Comparison of ENCODE assay signal across 1 cellular context in the genomic region with DNA sequence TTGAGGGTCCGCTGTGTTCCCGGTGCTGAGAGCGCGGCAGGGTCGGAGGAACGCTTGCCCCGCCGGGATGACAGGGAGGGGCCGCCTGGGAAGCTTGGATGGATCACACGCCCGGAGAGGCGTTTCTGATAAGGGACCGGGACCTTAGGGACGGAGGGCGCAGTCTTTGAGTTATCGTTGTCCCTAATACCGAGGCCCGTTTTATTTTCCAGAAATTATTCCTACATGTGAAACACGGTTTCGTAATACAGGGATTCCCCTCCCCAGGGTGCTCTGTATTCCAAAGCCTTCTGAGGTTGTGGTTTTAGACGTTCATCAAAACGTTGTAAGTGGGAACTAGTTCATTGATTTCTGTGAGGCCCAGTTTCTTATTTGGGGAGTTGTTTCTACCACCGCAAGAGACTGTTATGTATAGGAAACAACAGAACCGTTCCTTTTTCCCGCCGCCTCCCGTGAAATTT.
A peak's percentile ranks its signal among the peaks of the same experiment; 100 is the strongest.
TF ChIP-seq lines count a peak whose summit lies in the region.

No MANE protein-coding gene starts in this region.

TF ChIP-seq in HEK293, 187 proteins besides CTCF, POLR2A, EP300 and RAD21 (continued from another document and continues in another):
- TF ChIP-seq, protein P1, sequence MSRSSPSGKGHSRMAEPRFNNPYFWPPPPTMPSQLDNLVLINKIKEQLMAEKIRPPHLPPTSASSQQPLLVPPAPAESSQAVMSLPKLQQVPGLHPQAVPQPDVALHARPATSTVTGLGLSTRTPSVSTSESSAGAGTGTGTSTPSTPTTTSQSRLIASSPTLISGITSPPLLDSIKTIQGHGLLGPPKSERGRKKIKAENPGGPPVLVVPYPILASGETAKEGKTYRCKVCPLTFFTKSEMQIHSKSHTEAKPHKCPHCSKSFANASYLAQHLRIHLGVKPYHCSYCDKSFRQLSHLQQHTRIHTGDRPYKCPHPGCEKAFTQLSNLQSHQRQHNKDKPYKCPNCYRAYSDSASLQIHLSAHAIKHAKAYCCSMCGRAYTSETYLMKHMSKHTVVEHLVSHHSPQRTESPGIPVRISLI (tag by site-specific recombination; IDR thresholded peaks at IDR 0.05), result no peak
- TF ChIP-seq, protein P2, sequence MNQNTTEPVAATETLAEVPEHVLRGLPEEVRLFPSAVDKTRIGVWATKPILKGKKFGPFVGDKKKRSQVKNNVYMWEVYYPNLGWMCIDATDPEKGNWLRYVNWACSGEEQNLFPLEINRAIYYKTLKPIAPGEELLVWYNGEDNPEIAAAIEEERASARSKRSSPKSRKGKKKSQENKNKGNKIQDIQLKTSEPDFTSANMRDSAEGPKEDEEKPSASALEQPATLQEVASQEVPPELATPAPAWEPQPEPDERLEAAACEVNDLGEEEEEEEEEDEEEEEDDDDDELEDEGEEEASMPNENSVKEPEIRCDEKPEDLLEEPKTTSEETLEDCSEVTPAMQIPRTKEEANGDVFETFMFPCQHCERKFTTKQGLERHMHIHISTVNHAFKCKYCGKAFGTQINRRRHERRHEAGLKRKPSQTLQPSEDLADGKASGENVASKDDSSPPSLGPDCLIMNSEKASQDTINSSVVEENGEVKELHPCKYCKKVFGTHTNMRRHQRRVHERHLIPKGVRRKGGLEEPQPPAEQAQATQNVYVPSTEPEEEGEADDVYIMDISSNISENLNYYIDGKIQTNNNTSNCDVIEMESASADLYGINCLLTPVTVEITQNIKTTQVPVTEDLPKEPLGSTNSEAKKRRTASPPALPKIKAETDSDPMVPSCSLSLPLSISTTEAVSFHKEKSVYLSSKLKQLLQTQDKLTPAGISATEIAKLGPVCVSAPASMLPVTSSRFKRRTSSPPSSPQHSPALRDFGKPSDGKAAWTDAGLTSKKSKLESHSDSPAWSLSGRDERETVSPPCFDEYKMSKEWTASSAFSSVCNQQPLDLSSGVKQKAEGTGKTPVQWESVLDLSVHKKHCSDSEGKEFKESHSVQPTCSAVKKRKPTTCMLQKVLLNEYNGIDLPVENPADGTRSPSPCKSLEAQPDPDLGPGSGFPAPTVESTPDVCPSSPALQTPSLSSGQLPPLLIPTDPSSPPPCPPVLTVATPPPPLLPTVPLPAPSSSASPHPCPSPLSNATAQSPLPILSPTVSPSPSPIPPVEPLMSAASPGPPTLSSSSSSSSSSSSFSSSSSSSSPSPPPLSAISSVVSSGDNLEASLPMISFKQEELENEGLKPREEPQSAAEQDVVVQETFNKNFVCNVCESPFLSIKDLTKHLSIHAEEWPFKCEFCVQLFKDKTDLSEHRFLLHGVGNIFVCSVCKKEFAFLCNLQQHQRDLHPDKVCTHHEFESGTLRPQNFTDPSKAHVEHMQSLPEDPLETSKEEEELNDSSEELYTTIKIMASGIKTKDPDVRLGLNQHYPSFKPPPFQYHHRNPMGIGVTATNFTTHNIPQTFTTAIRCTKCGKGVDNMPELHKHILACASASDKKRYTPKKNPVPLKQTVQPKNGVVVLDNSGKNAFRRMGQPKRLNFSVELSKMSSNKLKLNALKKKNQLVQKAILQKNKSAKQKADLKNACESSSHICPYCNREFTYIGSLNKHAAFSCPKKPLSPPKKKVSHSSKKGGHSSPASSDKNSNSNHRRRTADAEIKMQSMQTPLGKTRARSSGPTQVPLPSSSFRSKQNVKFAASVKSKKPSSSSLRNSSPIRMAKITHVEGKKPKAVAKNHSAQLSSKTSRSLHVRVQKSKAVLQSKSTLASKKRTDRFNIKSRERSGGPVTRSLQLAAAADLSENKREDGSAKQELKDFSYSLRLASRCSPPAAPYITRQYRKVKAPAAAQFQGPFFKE (tag by site-specific recombination; IDR thresholded peaks at IDR 0.05; ENCODE audit: borderline replicate concordance), result no peak
- TF ChIP-seq KLF7 (tag by site-specific recombination; IDR thresholded peaks at IDR 0.05; ENCODE audit: borderline replicate concordance) (peak; percentile 59; the same call in 1 of the 2 replicates), ZNF416 (tag by site-specific recombination; IDR thresholded peaks at IDR 0.05) (no peak), ZSCAN16 (tag by site-specific recombination; IDR thresholded peaks at IDR 0.05) (no peak), ZNF146 (tag by site-specific recombination; IDR thresholded peaks at IDR 0.05) (0 out of 2 replicates have a peak, but pooled peaks have one; percentile 8), ZNF214 (tag by site-specific recombination; IDR thresholded peaks at IDR 0.05; ENCODE audit: borderline replicate concordance) (no peak), FEZF1 (tag by site-specific recombination; IDR thresholded peaks at IDR 0.05) (no peak), ZNF10 (tag by site-specific recombination; IDR thresholded peaks at IDR 0.05) (no peak), ZBTB1 (tag by site-specific recombination; IDR thresholded peaks at IDR 0.05) (no peak), ZNF768 (tag by site-specific recombination; IDR thresholded peaks at IDR 0.05) (no peak), ZXDB (tag by site-specific recombination; IDR thresholded peaks at IDR 0.05) (peak; percentile 14), ZNF248 (tag by site-specific recombination; IDR thresholded peaks at IDR 0.05) (no peak), ZNF138 (tag by site-specific recombination; IDR thresholded peaks at IDR 0.05; ENCODE audit: borderline replicate concordance) (no peak), GLI2 (tag by site-specific recombination; IDR thresholded peaks at IDR 0.05; ENCODE audit: borderline replicate concordance, low read depth) (no peak), ZEB2 (tag by site-specific recombination; IDR thresholded peaks at IDR 0.05) (0 out of 2 replicates have a peak, but pooled peaks have one; percentile 51), OSR2 (tag by site-specific recombination; IDR thresholded peaks at IDR 0.05) (no peak), ZNF394 (tag by site-specific recombination; IDR thresholded peaks at IDR 0.05; ENCODE audit: borderline replicate concordance) (no peak), SP7 (tag by site-specific recombination; IDR thresholded peaks at IDR 0.05) (0 out of 2 replicates have a peak, but pooled peaks have one; percentile 13), RBAK (tag by site-specific recombination; IDR thresholded peaks at IDR 0.05) (no peak), ZNF76 (tag by site-specific recombination; IDR thresholded peaks at IDR 0.05; ENCODE audit: borderline replicate concordance, low read depth) (peak; percentile 13; the same call in 1 of the 2 replicates), ZBTB8A (tag by site-specific recombination; IDR thresholded peaks at IDR 0.05) (no peak; the same call in 1 of the 2 replicates), ZNF140 (tag by site-specific recombination; IDR thresholded peaks at IDR 0.05) (no peak), ZNF560 (tag by site-specific recombination; IDR thresholded peaks at IDR 0.05; ENCODE audit: borderline replicate concordance) (no peak), ZNF558 (tag by site-specific recombination; IDR thresholded peaks at IDR 0.05) (no peak), ZNF624 (tag by site-specific recombination; IDR thresholded peaks at IDR 0.05) (no peak), ZFP41 (tag by site-specific recombination; IDR thresholded peaks at IDR 0.05; ENCODE audit: borderline replicate concordance) (no peak), ZNF274 (IDR thresholded peaks at IDR 0.05; ENCODE audit: low read length) (no peak), ZNF274 (tag by site-specific recombination; IDR thresholded peaks at IDR 0.05; ENCODE audit: borderline replicate concordance) (no peak)
- TF ChIP-seq, protein P3, sequence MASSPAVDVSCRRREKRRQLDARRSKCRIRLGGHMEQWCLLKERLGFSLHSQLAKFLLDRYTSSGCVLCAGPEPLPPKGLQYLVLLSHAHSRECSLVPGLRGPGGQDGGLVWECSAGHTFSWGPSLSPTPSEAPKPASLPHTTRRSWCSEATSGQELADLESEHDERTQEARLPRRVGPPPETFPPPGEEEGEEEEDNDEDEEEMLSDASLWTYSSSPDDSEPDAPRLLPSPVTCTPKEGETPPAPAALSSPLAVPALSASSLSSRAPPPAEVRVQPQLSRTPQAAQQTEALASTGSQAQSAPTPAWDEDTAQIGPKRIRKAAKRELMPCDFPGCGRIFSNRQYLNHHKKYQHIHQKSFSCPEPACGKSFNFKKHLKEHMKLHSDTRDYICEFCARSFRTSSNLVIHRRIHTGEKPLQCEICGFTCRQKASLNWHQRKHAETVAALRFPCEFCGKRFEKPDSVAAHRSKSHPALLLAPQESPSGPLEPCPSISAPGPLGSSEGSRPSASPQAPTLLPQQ (tag by site-specific recombination; IDR thresholded peaks at IDR 0.05), result no peak
- TF ChIP-seq, protein P4, sequence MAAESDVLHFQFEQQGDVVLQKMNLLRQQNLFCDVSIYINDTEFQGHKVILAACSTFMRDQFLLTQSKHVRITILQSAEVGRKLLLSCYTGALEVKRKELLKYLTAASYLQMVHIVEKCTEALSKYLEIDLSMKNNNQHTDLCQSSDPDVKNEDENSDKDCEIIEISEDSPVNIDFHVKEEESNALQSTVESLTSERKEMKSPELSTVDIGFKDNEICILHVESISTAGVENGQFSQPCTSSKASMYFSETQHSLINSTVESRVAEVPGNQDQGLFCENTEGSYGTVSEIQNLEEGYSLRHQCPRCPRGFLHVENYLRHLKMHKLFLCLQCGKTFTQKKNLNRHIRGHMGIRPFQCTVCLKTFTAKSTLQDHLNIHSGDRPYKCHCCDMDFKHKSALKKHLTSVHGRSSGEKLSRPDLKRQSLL (tag by site-specific recombination; IDR thresholded peaks at IDR 0.05), result no peak
- TF ChIP-seq, protein P5, sequence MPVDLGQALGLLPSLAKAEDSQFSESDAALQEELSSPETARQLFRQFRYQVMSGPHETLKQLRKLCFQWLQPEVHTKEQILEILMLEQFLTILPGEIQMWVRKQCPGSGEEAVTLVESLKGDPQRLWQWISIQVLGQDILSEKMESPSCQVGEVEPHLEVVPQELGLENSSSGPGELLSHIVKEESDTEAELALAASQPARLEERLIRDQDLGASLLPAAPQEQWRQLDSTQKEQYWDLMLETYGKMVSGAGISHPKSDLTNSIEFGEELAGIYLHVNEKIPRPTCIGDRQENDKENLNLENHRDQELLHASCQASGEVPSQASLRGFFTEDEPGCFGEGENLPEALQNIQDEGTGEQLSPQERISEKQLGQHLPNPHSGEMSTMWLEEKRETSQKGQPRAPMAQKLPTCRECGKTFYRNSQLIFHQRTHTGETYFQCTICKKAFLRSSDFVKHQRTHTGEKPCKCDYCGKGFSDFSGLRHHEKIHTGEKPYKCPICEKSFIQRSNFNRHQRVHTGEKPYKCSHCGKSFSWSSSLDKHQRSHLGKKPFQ (tag by site-specific recombination; IDR thresholded peaks at IDR 0.05), result no peak
- TF ChIP-seq, protein P6, sequence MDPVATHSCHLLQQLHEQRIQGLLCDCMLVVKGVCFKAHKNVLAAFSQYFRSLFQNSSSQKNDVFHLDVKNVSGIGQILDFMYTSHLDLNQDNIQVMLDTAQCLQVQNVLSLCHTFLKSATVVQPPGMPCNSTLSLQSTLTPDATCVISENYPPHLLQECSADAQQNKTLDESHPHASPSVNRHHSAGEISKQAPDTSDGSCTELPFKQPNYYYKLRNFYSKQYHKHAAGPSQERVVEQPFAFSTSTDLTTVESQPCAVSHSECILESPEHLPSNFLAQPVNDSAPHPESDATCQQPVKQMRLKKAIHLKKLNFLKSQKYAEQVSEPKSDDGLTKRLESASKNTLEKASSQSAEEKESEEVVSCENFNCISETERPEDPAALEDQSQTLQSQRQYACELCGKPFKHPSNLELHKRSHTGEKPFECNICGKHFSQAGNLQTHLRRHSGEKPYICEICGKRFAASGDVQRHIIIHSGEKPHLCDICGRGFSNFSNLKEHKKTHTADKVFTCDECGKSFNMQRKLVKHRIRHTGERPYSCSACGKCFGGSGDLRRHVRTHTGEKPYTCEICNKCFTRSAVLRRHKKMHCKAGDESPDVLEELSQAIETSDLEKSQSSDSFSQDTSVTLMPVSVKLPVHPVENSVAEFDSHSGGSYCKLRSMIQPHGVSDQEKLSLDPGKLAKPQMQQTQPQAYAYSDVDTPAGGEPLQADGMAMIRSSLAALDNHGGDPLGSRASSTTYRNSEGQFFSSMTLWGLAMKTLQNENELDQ (tag by site-specific recombination; IDR thresholded peaks at IDR 0.05; ENCODE audit: low read depth), result no peak
- TF ChIP-seq, protein P7, sequence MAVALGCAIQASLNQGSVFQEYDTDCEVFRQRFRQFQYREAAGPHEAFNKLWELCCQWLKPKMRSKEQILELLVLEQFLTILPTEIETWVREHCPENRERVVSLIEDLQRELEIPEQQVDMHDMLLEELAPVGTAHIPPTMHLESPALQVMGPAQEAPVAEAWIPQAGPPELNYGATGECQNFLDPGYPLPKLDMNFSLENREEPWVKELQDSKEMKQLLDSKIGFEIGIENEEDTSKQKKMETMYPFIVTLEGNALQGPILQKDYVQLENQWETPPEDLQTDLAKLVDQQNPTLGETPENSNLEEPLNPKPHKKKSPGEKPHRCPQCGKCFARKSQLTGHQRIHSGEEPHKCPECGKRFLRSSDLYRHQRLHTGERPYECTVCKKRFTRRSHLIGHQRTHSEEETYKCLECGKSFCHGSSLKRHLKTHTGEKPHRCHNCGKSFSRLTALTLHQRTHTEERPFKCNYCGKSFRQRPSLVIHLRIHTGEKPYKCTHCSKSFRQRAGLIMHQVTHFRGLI (tag by site-specific recombination; IDR thresholded peaks at IDR 0.05), result no peak; the same call in 1 of the 2 replicates
- TF ChIP-seq, protein P8, sequence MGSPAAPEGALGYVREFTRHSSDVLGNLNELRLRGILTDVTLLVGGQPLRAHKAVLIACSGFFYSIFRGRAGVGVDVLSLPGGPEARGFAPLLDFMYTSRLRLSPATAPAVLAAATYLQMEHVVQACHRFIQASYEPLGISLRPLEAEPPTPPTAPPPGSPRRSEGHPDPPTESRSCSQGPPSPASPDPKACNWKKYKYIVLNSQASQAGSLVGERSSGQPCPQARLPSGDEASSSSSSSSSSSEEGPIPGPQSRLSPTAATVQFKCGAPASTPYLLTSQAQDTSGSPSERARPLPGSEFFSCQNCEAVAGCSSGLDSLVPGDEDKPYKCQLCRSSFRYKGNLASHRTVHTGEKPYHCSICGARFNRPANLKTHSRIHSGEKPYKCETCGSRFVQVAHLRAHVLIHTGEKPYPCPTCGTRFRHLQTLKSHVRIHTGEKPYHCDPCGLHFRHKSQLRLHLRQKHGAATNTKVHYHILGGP (tag by site-specific recombination; IDR thresholded peaks at IDR 0.05), result no peak
- TF ChIP-seq, protein P9, sequence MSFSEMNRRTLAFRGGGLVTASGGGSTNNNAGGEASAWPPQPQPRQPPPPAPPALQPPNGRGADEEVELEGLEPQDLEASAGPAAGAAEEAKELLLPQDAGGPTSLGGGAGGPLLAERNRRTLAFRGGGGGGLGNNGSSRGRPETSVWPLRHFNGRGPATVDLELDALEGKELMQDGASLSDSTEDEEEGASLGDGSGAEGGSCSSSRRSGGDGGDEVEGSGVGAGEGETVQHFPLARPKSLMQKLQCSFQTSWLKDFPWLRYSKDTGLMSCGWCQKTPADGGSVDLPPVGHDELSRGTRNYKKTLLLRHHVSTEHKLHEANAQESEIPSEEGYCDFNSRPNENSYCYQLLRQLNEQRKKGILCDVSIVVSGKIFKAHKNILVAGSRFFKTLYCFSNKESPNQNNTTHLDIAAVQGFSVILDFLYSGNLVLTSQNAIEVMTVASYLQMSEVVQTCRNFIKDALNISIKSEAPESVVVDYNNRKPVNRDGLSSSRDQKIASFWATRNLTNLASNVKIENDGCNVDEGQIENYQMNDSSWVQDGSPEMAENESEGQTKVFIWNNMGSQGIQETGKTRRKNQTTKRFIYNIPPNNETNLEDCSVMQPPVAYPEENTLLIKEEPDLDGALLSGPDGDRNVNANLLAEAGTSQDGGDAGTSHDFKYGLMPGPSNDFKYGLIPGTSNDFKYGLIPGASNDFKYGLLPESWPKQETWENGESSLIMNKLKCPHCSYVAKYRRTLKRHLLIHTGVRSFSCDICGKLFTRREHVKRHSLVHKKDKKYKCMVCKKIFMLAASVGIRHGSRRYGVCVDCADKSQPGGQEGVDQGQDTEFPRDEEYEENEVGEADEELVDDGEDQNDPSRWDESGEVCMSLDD (tag by site-specific recombination; IDR thresholded peaks at IDR 0.05), result 0 out of 2 replicates have a peak, but pooled peaks have one; percentile 41
